8 cellular contexts compared by ENCODE assay signal in the genomic region with DNA sequence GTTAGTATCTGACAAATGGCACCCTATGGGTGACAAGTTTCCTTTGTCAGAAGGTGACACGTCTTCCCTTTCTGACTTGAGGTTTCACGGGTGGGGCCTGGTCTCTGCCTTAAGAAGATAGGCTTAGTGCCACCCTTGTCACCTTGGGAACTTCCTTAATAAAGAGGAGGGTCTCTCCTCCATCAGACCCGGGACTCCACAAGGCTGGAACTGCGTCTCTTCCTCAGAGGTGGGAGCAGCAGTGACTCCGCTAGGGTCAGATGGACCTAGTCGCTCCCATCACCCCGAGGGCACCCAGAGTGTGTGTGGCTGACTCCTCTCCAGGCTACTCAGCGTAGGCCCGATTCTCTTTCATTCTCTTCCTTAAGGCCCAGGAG. TPM values are rescaled to one million over a fixed set of nuclear protein-coding genes. Genes with fewer than 3 reads are reported as not detected.
DNase-seq lines count a peak whose midpoint lies in the region; TF ChIP-seq lines count a peak whose summit lies in the region.

No MANE protein-coding gene starts in this region.

- no peaks in the 10 kb centered on the region for H3K9me3 Mint-ChIP-seq in Calu3 (ENCODE audit: low read depth, unreplicated experiment)

- H3K36me3 ChIP-seq in HUES6 (ENCODE audit: control insufficient read depth, insufficient read depth, low read length), result no peaks in the 10 kb centered on the region
- no peaks in the 10 kb centered on the region for H3K36me3 ChIP-seq in liver (ENCODE audit: control insufficient read depth in 4 of 4, insufficient read depth in 3 of 4, low read depth in 1 of 4, low read length in 3 of 4)
- H3K36me3 ChIP-seq in thyroid gland, result no peaks in the 10 kb centered on the region

- CTCF ChIA-PET in Calu3 (lab: Charles Lee), result no interaction called here

- peaks cover 19% of the 10 kb centered on the region for H3K36me3 Mint-ChIP-seq in Calu3 (ENCODE audit: insufficient read depth, unreplicated experiment)

- TF ChIP-seq CTCF in Calu3 (IDR thresholded peaks at IDR 0.05; ENCODE audit: unreplicated experiment) (no peak), liver (IDR thresholded peaks at IDR 0.05; ENCODE audit: low read depth, low read length, missing input control) (no peak), thyroid gland (IDR thresholded peaks at IDR 0.05) (no peak), GM10266 (IDR thresholded peaks at IDR 0.05; ENCODE audit: control insufficient read depth, insufficient read depth, low read depth, missing control alignments) (no peak), GM13976 (IDR thresholded peaks at IDR 0.05; ENCODE audit: borderline replicate concordance, control extremely low read depth, extremely low read depth, insufficient read depth, missing control alignments) (no peak)

- H3K27me3 Mint-ChIP-seq in Calu3 (ENCODE audit: unreplicated experiment), result no peaks in the 10 kb centered on the region

- peaks cover 6% of the 10 kb centered on the region; the same call in 1 of the 2 replicates for H3K4me1 ChIP-seq in HUES6 (ENCODE audit: control insufficient read depth, insufficient read depth, low read length)
- H3K4me1 ChIP-seq in liver (ENCODE audit: control insufficient read depth in 4 of 4, insufficient read depth in 4 of 4, low read length in 3 of 4), result peaks cover 0 to 22% (median 15%) of the 10 kb centered on the region in 4 donors
- H3K4me1 ChIP-seq in thyroid gland, result peaks cover 22% of the 10 kb centered on the region in 2 donors

- H3K27ac Mint-ChIP-seq in Calu3 (ENCODE audit: unreplicated experiment), result peak overlapping the region; percentile 77

- no peak for TF ChIP-seq RAD21 in liver (IDR thresholded peaks at IDR 0.05)

- H3K9me3 ChIP-seq in HUES6 (ENCODE audit: control insufficient read depth, insufficient read depth, low read depth, low read length), result no peaks in the 10 kb centered on the region
- H3K9me3 ChIP-seq in liver (ENCODE audit: control insufficient read depth in 4 of 4, low read length in 3 of 4), result no peaks in the 10 kb centered on the region
- no peaks in the 10 kb centered on the region for H3K9me3 ChIP-seq in thyroid gland

- TF ChIP-seq POLR2A in thyroid gland (IDR thresholded peaks at IDR 0.05), result no peak

- H3K27ac ChIP-seq in HUES6 (ENCODE audit: low read depth, low read length), result no peak overlapping the region
- peak overlapping the region; percentile 55 for H3K27ac ChIP-seq in angular gyrus (ENCODE audit: low read depth, low read length)
- no peak overlapping the region for H3K27ac ChIP-seq in liver (ENCODE audit: low read depth in 1 of 2, low read length in 2 of 2)
- peak overlapping the region in 2 of 3 donors; percentile 32 to 55 for H3K27ac ChIP-seq in thyroid gland

- no peak for DNase-seq in Calu3
- peak in 1 of 2 donors; percentile 12 for DNase-seq in thyroid gland
- no peak for DNase-seq in GM10266 (ENCODE audit: extremely low spot score)
- no peak for DNase-seq in GM03348 (ENCODE audit: low spot score)
- no peak for DNase-seq in GM13976 (ENCODE audit: low spot score)

- 71% methylated on average over 9 of the region's 9 CpGs for WGBS in liver
- WGBS in thyroid gland, 2 donors, result 55 to 75% methylated on average over 4 to 9 of the region's 9 CpGs

- H3K4me3 Mint-ChIP-seq in Calu3 (ENCODE audit: low read depth, unreplicated experiment), result peak overlapping the region; percentile 79

- no peaks in the 10 kb centered on the region for H3K4me1 Mint-ChIP-seq in Calu3 (ENCODE audit: low read depth, unreplicated experiment)

- peak overlapping the region; percentile 97 for H3K4me3 ChIP-seq in HUES6 (ENCODE audit: low read depth, low read length)
- peak overlapping the region in 2 of 3 donors; percentile 5 to 32 for H3K4me3 ChIP-seq in liver (ENCODE audit: low read depth in 1 of 3, low read length in 3 of 3)
- H3K4me3 ChIP-seq in thyroid gland (replicated peaks in 1 of 3), result peak overlapping the region in 1 of 3 donors; percentile 99

- H3K9ac ChIP-seq in HUES6 (ENCODE audit: low read length), result peak overlapping the region; percentile 27
- no peak overlapping the region for H3K9ac ChIP-seq in liver (ENCODE audit: low read depth in 1 of 2, low read length in 2 of 2)

- H3K27me3 ChIP-seq in HUES6 (ENCODE audit: control insufficient read depth, insufficient read depth, low read length) (no peaks in the 10 kb centered on the region), liver (ENCODE audit: control insufficient read depth in 4 of 4, insufficient read depth in 4 of 4, low read length in 3 of 4) (no peaks in the 10 kb centered on the region), thyroid gland (no peaks in the 10 kb centered on the region)

- no TSS peak for BruUV-seq in Calu3 (replicated peaks; lab: Mats Ljungman, UMichigan)

- in situ Hi-C loops in GM13976 (cut with MboI; ENCODE audit: low sequenced_read_pairs, unreplicated experiment), result no loop called here

- intact Hi-C loops in Calu3 (cut with micrococcal nuclease; ENCODE audit: unreplicated experiment) (no loop called here), thyroid gland (cut with DNase I) (loop anchor here (10.0 kb wide), 1 partner anchor 79 kb away; the partner anchor contains the start of gene SLC9A1)

TF ChIP-seq in liver, 16 proteins besides CTCF, POLR2A, EP300 and RAD21:
- TF ChIP-seq, protein P1, sequence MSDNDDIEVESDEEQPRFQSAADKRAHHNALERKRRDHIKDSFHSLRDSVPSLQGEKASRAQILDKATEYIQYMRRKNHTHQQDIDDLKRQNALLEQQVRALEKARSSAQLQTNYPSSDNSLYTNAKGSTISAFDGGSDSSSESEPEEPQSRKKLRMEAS (IDR thresholded peaks at IDR 0.05), result no peak
- TF ChIP-seq FOXA1 (IDR thresholded peaks at IDR 0.05) (no peak), SP1 (IDR thresholded peaks at IDR 0.05) (no peak), EGR1 (IDR thresholded peaks at IDR 0.05; ENCODE audit: low read depth in 2 of 2) (no peak), NR2F2 (IDR thresholded peaks at IDR 0.05) (no peak), TAF1 (conservative IDR thresholded peaks at IDR 0.05) (no peak), GABPA (IDR thresholded peaks at IDR 0.05 in 1 of 2, conservative IDR thresholded peaks at IDR 0.05 in 1 of 2) (no peak), RXRA (IDR thresholded peaks at IDR 0.05) (no peak)
- TF ChIP-seq, protein P2, sequence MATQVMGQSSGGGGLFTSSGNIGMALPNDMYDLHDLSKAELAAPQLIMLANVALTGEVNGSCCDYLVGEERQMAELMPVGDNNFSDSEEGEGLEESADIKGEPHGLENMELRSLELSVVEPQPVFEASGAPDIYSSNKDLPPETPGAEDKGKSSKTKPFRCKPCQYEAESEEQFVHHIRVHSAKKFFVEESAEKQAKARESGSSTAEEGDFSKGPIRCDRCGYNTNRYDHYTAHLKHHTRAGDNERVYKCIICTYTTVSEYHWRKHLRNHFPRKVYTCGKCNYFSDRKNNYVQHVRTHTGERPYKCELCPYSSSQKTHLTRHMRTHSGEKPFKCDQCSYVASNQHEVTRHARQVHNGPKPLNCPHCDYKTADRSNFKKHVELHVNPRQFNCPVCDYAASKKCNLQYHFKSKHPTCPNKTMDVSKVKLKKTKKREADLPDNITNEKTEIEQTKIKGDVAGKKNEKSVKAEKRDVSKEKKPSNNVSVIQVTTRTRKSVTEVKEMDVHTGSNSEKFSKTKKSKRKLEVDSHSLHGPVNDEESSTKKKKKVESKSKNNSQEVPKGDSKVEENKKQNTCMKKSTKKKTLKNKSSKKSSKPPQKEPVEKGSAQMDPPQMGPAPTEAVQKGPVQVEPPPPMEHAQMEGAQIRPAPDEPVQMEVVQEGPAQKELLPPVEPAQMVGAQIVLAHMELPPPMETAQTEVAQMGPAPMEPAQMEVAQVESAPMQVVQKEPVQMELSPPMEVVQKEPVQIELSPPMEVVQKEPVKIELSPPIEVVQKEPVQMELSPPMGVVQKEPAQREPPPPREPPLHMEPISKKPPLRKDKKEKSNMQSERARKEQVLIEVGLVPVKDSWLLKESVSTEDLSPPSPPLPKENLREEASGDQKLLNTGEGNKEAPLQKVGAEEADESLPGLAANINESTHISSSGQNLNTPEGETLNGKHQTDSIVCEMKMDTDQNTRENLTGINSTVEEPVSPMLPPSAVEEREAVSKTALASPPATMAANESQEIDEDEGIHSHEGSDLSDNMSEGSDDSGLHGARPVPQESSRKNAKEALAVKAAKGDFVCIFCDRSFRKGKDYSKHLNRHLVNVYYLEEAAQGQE (IDR thresholded peaks at IDR 0.05), result no peak
- TF ChIP-seq, protein P3, sequence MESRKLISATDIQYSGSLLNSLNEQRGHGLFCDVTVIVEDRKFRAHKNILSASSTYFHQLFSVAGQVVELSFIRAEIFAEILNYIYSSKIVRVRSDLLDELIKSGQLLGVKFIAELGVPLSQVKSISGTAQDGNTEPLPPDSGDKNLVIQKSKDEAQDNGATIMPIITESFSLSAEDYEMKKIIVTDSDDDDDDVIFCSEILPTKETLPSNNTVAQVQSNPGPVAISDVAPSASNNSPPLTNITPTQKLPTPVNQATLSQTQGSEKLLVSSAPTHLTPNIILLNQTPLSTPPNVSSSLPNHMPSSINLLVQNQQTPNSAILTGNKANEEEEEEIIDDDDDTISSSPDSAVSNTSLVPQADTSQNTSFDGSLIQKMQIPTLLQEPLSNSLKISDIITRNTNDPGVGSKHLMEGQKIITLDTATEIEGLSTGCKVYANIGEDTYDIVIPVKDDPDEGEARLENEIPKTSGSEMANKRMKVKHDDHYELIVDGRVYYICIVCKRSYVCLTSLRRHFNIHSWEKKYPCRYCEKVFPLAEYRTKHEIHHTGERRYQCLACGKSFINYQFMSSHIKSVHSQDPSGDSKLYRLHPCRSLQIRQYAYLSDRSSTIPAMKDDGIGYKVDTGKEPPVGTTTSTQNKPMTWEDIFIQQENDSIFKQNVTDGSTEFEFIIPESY (IDR thresholded peaks at IDR 0.05), result no peak

RNA-seq across cellular contexts. Expression of gene WDTC1, which starts 0.8 kb away (rescaled TPM):
- total RNA-seq in Calu3 (2022) (10.8 and 13.1 TPM in 2 replicates), liver (10 to 100 TPM; 19.8 to 25.0 TPM), thyroid gland (10 to 100 TPM; 46.1 to 66.6 (median 48.1) TPM)
- polyA plus RNA-seq in liver, result 10 to 100 TPM in 1 of 2 donors, 1 to 10 TPM in 1; 4.6 to 19.4 TPM

Comparison
In these comparisons a context has a peak if more than half of its experiments do, and no peak if none do; other contexts are left out.
1. H3K27ac ChIP-seq: peak in angular gyrus (single experiment) and thyroid gland (2 of 3); none in HUES6 (single experiment) and liver (0 of 2).